Comparison of ENCODE assay signal across 1 cellular context in the genomic region with DNA sequence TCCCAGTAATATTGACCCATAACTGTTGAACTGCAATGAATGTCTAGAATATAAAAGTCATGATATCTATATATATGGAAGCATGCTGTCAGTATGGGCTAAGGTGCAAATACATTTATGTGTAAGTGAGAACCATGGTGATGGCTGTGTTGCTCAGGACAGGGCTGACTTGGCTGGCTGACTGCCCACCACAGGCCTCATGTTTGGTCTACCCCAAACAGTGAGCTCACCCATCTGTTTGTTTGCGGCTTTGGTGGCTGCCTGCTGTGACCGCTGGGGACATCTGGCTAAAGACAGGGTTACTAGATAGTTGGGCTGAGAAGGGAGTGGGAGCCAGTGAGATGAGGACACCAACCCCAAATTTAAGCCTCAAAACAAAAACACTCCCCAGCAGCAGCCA.
TF ChIP-seq lines count a peak whose summit lies in the region.

No MANE protein-coding gene starts in this region.

TF ChIP-seq in SK-N-SH treated with all-trans-retinoic acid at 6 μM for 48 hours, 23 proteins besides CTCF, POLR2A, EP300 and RAD21 (continued from another document):
- TF ChIP-seq, protein P1, sequence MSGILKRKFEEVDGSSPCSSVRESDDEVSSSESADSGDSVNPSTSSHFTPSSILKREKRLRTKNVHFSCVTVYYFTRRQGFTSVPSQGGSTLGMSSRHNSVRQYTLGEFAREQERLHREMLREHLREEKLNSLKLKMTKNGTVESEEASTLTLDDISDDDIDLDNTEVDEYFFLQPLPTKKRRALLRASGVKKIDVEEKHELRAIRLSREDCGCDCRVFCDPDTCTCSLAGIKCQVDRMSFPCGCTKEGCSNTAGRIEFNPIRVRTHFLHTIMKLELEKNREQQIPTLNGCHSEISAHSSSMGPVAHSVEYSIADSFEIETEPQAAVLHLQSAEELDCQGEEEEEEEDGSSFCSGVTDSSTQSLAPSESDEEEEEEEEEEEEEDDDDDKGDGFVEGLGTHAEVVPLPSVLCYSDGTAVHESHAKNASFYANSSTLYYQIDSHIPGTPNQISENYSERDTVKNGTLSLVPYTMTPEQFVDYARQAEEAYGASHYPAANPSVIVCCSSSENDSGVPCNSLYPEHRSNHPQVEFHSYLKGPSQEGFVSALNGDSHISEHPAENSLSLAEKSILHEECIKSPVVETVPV (CRISPR knock-in tag; IDR thresholded peaks at IDR 0.05), result no peak
- TF ChIP-seq PPARA (CRISPR knock-in tag; IDR thresholded peaks at IDR 0.05; ENCODE audit: borderline replicate concordance), result no peak
- no peak for TF ChIP-seq CSDC2 (CRISPR knock-in tag; IDR thresholded peaks at IDR 0.05)
- TF ChIP-seq ZC3H10 (CRISPR knock-in tag; IDR thresholded peaks at IDR 0.05), result no peak
- no peak for TF ChIP-seq ISL1 (CRISPR knock-in tag; IDR thresholded peaks at IDR 0.05)
- no peak for TF ChIP-seq ARNTL (CRISPR knock-in tag; IDR thresholded peaks at IDR 0.05; ENCODE audit: borderline replicate concordance, low read depth)
- TF ChIP-seq GLIS3 (CRISPR knock-in tag; IDR thresholded peaks at IDR 0.05), result no peak
